Comparison of ENCODE assay signal across 8 cellular contexts in genomic region chr16:69997956-69998355, GRCh38. TPM values are rescaled to one million over a fixed set of nuclear protein-coding genes. Genes with fewer than 3 reads are reported as not detected.
DNase-seq lines count a peak whose midpoint lies in the region; FAIRE-seq and TF ChIP-seq lines count a peak whose summit lies in the region.
"Not testable (repeated sequence)": the region's sequence is repeated elsewhere in the genome, so short reads cannot be mapped to it uniquely, and the experiment has no call there.

No MANE protein-coding gene starts in this region.

- not testable (repeated sequence) for H3K36me3 Mint-ChIP-seq in astrocyte (ENCODE audit: low read depth, unreplicated experiment)

- not testable (repeated sequence) for TF ChIP-seq CTCF in astrocyte (IDR thresholded peaks at IDR 0.05; ENCODE audit: insufficient read depth, low read depth, low read length); choroid plexus epithelial cell (conservative IDR thresholded peaks at IDR 0.05; ENCODE audit: low read depth, low read length); foreskin fibroblast (IDR thresholded peaks at IDR 0.05; ENCODE audit: low read depth, low read length)

- not testable (repeated sequence) for H3K4me1 ChIP-seq in astrocyte (ENCODE audit: insufficient read depth, low read length)

- not testable (repeated sequence) for H3K36me3 ChIP-seq in astrocyte (ENCODE audit: insufficient read depth, low read length)

- not testable (repeated sequence) for H3K4me3 Mint-ChIP-seq in astrocyte (ENCODE audit: unreplicated experiment)

- H3K4me2 ChIP-seq in astrocyte (ENCODE audit: low read length) = peak overlapping the region; percentile 19

- H3K27ac Mint-ChIP-seq in astrocyte (ENCODE audit: unreplicated experiment) = peak overlapping the region; percentile 1

- H4K20me1 ChIP-seq in astrocyte (ENCODE audit: insufficient read depth, low read length) = not testable (repeated sequence)

- H3K9ac ChIP-seq in astrocyte (ENCODE audit: low read length) = not testable (repeated sequence)

- FAIRE-seq in astrocyte (lab: Jason Lieb, UNC) = not testable (repeated sequence)

- H3K27me3 ChIP-seq in astrocyte (ENCODE audit: insufficient read depth, low read length) = not testable (repeated sequence)

- H3K27ac ChIP-seq in astrocyte (ENCODE audit: low read depth, low read length) = peak overlapping the region; percentile 0

- not testable (repeated sequence) for H3K9me3 Mint-ChIP-seq in astrocyte (ENCODE audit: unreplicated experiment)

- not testable (repeated sequence) for H3K9me3 ChIP-seq in astrocyte (ENCODE audit: insufficient read depth, low read depth, low read length)

- H3K4me3 ChIP-seq in astrocyte (ENCODE audit: insufficient read depth, low read depth, low read length); choroid plexus epithelial cell (ENCODE audit: low read depth, low read length); foreskin fibroblast (ENCODE audit: low read depth in 1 of 2, low read length in 2 of 2): not testable (repeated sequence)

- H3K4me1 Mint-ChIP-seq in astrocyte (ENCODE audit: low read depth, unreplicated experiment) = not testable (repeated sequence)

- H2AFZ ChIP-seq in astrocyte (ENCODE audit: low read depth, low read length) = not testable (repeated sequence)

- H3K79me2 ChIP-seq in astrocyte (ENCODE audit: insufficient read depth, low read length) = not testable (repeated sequence)

- DNase-seq in A172 (ENCODE audit: low spot score) (peak; percentile 61), ELR (ENCODE audit: low read depth) (peak; percentile 73), HT1080 (ENCODE audit: low read depth) (peak; percentile 72), RKO (ENCODE audit: low spot score) (peak; percentile 29), astrocyte (ENCODE audit: low read depth) (peak; percentile 58), choroid plexus epithelial cell (ENCODE audit: low read depth) (peak; percentile 39), foreskin fibroblast (peak; percentile 35 to 43), non-pigmented ciliary epithelial cell (ENCODE audit: low read depth) (peak; percentile 50)

- H3K27me3 Mint-ChIP-seq in astrocyte (ENCODE audit: low read depth, unreplicated experiment) = not testable (repeated sequence)

RNA-seq across cellular contexts. Expression of gene CLEC18A, which starts 46.8 kb away (rescaled TPM):
- 0.29 and 0.65 TPM in 2 replicates for total RNA-seq in A172 (2014; rRNA removed; shearing (Covaris generic))
- 0.10 and 0.17 TPM in 2 replicates for total RNA-seq in HT1080 (2014; rRNA removed; shearing (Covaris generic))
- not detected in 2 replicates for polyA plus RNA-seq in HT1080 (2015; cell fraction: cytosol; rRNA removed)
- 0.27 and 0.95 TPM in 2 replicates for polyA plus RNA-seq in HT1080 (2015; cell fraction: nucleus; rRNA removed)
- total RNA-seq in astrocyte = 3.4 and 5.7 TPM in 2 replicates
